In the genomic region with DNA sequence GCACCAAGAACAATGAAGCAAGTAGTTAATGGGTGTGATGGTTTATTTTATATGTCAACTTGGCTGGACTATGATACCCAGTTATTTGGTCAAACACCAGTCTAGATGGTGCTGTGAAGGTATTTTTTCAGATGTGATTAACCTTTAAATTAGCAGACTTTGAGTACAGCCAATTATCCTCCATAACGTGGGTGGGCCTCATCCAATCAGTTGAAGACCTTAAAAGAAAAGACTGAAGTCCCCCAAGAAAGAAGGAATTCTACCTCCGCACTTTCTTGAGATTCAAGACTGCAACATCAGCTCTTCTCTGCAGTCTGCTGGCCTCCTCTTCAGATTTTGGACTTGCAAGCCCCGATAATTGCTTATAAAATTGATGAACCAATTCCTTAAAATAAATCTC, we compare ENCODE assay signal across 9 cellular contexts.
"Had no signal": no experiment of that assay in that cellular context is flagged by ENCODE, and none has a peak within 500 bp of the region (broad histone marks: within the 10 kb centered on the region; RNA-seq: fewer than 3 reads in every experiment).

No MANE protein-coding gene starts in this region.

- H3K36me3 ChIP-seq: HAP-1 had no signal

- H3K4me3 ChIP-seq: GM23248, GM23338, HAP-1 had no signal

- H3K4me2 ChIP-seq: GM23338 had no signal

- H2AFZ ChIP-seq: GM23248, GM23338 had no signal

- H3K4me3 Mint-ChIP-seq: GM23338, H9, HFFc6 had no signal

- H3K9me3 ChIP-seq: HAP-1 had no signal

- H3K27ac ChIP-seq: GM23248 had no signal

- H3K4me1 Mint-ChIP-seq: GM23338, H9 had no signal

- FAIRE-seq: H1 had no signal

- H3K9ac ChIP-seq: GM23248 had no signal

- H3K4me1 ChIP-seq: HAP-1 had no signal

- H3K27ac Mint-ChIP-seq: GM23338, H9 had no signal

- DNase-seq: GOT3, H7, H9 had no signal

- ATAC-seq: GM23338, HCT116 had no signal
